ENCODE assay signal across 20 cellular contexts in the genomic region with DNA sequence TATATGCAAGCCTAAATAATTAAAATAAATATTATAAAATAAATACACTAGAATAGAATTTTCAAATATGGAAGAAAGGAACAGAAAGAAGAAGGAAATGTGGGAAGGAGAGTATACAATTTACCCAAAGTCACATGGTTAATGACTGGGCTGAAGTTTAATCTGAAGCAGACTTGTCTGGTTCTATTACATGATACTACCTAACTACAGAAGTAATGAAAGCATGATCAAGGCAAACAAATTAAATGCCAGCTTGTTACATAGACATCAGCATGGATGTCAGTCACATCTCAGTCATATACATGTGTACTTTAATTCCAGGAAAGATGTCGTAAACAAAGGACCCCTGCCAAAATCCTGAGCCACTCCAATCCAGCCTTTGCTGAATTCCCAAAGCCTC.
DNase-seq lines count a peak whose midpoint lies in the region; ATAC-seq and TF ChIP-seq lines count a peak whose summit lies in the region.
"Had no signal": no experiment of that assay in that cellular context is flagged by ENCODE, and none has a peak within 500 bp of the region (broad histone marks: within the 10 kb centered on the region; RNA-seq: fewer than 3 reads in every experiment).

No MANE protein-coding gene starts in this region.

- peak overlapping the region; percentile 13 to 83 (median 72) for H3K27ac ChIP-seq in body of pancreas
- peak overlapping the region in 2 of 3 donors; percentile 49 to 67 for H3K27ac ChIP-seq in right lobe of liver
- H3K27ac ChIP-seq in OCI-LY7 (ENCODE audit: low read depth, low read length, poor library complexity, severe bottlenecking), result no peak overlapping the region
- H3K27ac ChIP-seq: Peyer's patch, SJSA1 had no signal

- no peak overlapping the region for H2AFZ ChIP-seq in OCI-LY7 (ENCODE audit: low read length)

- DNase-seq in DMS153 (lab: John Stamatoyannopoulos, UW) (peak; percentile 20), DMS53 treated with DMSO at 0.1 percent for 48 hours (lab: John Stamatoyannopoulos, UW; ENCODE audit: unreplicated experiment) (peak; percentile 48), body of pancreas (no peak), right lobe of liver (no peak), nephron progenitor cell (no peak), OCI-LY7 (ENCODE audit: low spot score) (no peak)
- DNase-seq: CD4-positive, alpha-beta T cell; COR-L47; Karpas-422; MV-4-11; NCI-H1436; NCI-H187 treated with DMSO at 0.1 percent for 48 hours; NCI-H2171; NCI-H526 treated with DMSO at 0.1 percent for 48 hours; NK-92 treated with Interleukin-12 subunit alpha and Interleukin-12 subunit beta, amount 100 ng/mL, for 24 hours; Peyer's patch had no signal

- no peak for ATAC-seq in body of pancreas
- ATAC-seq in right lobe of liver, result peak; percentile 46 to 74 (median 65)
- no peak for ATAC-seq in HG03571 (IDR thresholded peaks at IDR 0.05; ENCODE audit: unreplicated experiment)
- ATAC-seq: HCT116, Right ventricle myocardium inferior had no signal

- H3K27ac Mint-ChIP-seq in nephron progenitor cell, result no peak overlapping the region
- H3K27ac Mint-ChIP-seq: CD4-positive, alpha-beta T cell had no signal

- no peaks in the 10 kb centered on the region for H3K79me2 ChIP-seq in OCI-LY7 (ENCODE audit: insufficient read depth, low read depth, low read length)

- no peak for TF ChIP-seq CTCF in body of pancreas (IDR thresholded peaks at IDR 0.05)
- no peak for TF ChIP-seq CTCF in right lobe of liver (IDR thresholded peaks at IDR 0.05)
- TF ChIP-seq CTCF in nephron progenitor cell (IDR thresholded peaks at IDR 0.05), result no peak
- TF ChIP-seq CTCF in OCI-LY7 (conservative IDR thresholded peaks at IDR 0.05; ENCODE audit: low read length), result no peak

- H3K9me2 ChIP-seq in OCI-LY7 (ENCODE audit: insufficient read depth, low read length), result no peaks in the 10 kb centered on the region

- CTCF ChIA-PET in OCI-LY7 (lab: Charles Lee; ENCODE audit: unreplicated experiment), result no interaction called here

- TF ChIP-seq POLR2A in body of pancreas (IDR thresholded peaks at IDR 0.05) (no peak), right lobe of liver (IDR thresholded peaks at IDR 0.05) (no peak)

- H3K36me3 Mint-ChIP-seq in nephron progenitor cell (ENCODE audit: low read depth), result no peaks in the 10 kb centered on the region

- H3K36me3 ChIP-seq in body of pancreas (replicated peaks in 1 of 2; ENCODE audit: insufficient read depth in 1 of 2, low read depth in 2 of 2) (no peaks in the 10 kb centered on the region), right lobe of liver (no peaks in the 10 kb centered on the region), OCI-LY7 (ENCODE audit: insufficient read depth, low read length) (no peaks in the 10 kb centered on the region)
- H3K36me3 ChIP-seq: Peyer's patch, SJSA1 had no signal

- H3K4me3 ChIP-seq in body of pancreas (no peak overlapping the region), right lobe of liver (no peak overlapping the region), OCI-LY7 (ENCODE audit: low read depth, low read length, poor library complexity, severe bottlenecking) (no peak overlapping the region)
- H3K4me3 ChIP-seq: Peyer's patch, SJSA1 had no signal

- H3K4me3 Mint-ChIP-seq in nephron progenitor cell, result no peak overlapping the region
- H3K4me3 Mint-ChIP-seq: CD4-positive, alpha-beta T cell had no signal

- H3K9me3 Mint-ChIP-seq in nephron progenitor cell, result no peaks in the 10 kb centered on the region

- POLR2A ChIA-PET in OCI-LY7 (lab: Charles Lee), result no interaction called here

- WGBS in body of pancreas, 2 donors, result 37 to 45% methylated on average over 1 of the region's 1 CpG
- 31% methylated on average over 1 of the region's 1 CpG for WGBS in right lobe of liver (ENCODE audit: insufficient coverage, low coverage, low lambda C conversion rate, missing lambda C conversion rate)

- H3K9me3 ChIP-seq in body of pancreas (no peaks in the 10 kb centered on the region), right lobe of liver (no peaks in the 10 kb centered on the region), OCI-LY7 (ENCODE audit: low read length) (no peaks in the 10 kb centered on the region)
- H3K9me3 ChIP-seq: Peyer's patch had no signal

- H3K4me1 Mint-ChIP-seq in nephron progenitor cell, result no peaks in the 10 kb centered on the region

- peaks cover 16% of the 10 kb centered on the region for H3K4me1 ChIP-seq in body of pancreas
- H3K4me1 ChIP-seq in right lobe of liver, result peaks cover 0 to 13% (median 6%) of the 10 kb centered on the region in 4 donors
- H3K4me1 ChIP-seq in OCI-LY7 (ENCODE audit: insufficient read depth, low read length, poor library complexity, severe bottlenecking), result no peaks in the 10 kb centered on the region
- H3K4me1 ChIP-seq: Peyer's patch, SJSA1 had no signal

- BruUV-seq in OCI-LY7 (replicated peaks; lab: Mats Ljungman, UMichigan), result no TSS peak

- intact Hi-C loops in body of pancreas (cut with DNase I) (no loop called here), right lobe of liver (cut with DNase I) (no loop called here), OCI-LY7 (cut with micrococcal nuclease; ENCODE audit: unreplicated experiment) (no loop called here)

- no peaks in the 10 kb centered on the region for H4K20me1 ChIP-seq in OCI-LY7 (ENCODE audit: insufficient read depth, low read length)

- no peak overlapping the region for H3K4me2 ChIP-seq in OCI-LY7 (ENCODE audit: low read length)

- H3K27me3 ChIP-seq in body of pancreas, result no peaks in the 10 kb centered on the region
- no peaks in the 10 kb centered on the region for H3K27me3 ChIP-seq in right lobe of liver
- H3K27me3 ChIP-seq: Peyer's patch, SJSA1 had no signal

- peaks cover 5% of the 10 kb centered on the region for H3K27me3 Mint-ChIP-seq in nephron progenitor cell (ENCODE audit: low read depth, poor library complexity)
- H3K27me3 Mint-ChIP-seq: CD4-positive, alpha-beta T cell had no signal

Comparison
In these comparisons a context has a peak if more than half of its experiments do, and no peak if none do; other contexts are left out.
1. DNase-seq: peak in DMS153 (single experiment) and DMS53 treated with DMSO at 0.1 percent for 48 hours (single experiment); none in body of pancreas (0 of 4), right lobe of liver (0 of 3), nephron progenitor cell (single experiment) and OCI-LY7 (single experiment).
2. ATAC-seq: peak in right lobe of liver (4 of 4); none in body of pancreas (single experiment) and HG03571 (single experiment).